Comparison of ENCODE assay signal across 1 cellular context in genomic region chr19:45600340-45600885, GRCh38.
TF ChIP-seq lines count a peak whose summit lies in the region.

No MANE protein-coding gene starts in this region.

TF ChIP-seq in K562, 482 proteins besides CTCF, POLR2A, EP300 and RAD21:
- no peak for TF ChIP-seq PTBP1 (IDR thresholded peaks at IDR 0.05; ENCODE audit: low read depth, low read length)
- no peak for TF ChIP-seq SREBF1 (IDR thresholded peaks at IDR 0.05; ENCODE audit: borderline replicate concordance, low read depth, low read length)
- peak; percentile 92 for TF ChIP-seq RBM25 (IDR thresholded peaks at IDR 0.05; ENCODE audit: low read depth, low read length, severe bottlenecking)
- TF ChIP-seq SMARCA5 (IDR thresholded peaks at IDR 0.05): peak; percentile 54; the same call in 1 of the 2 replicates
- TF ChIP-seq KDM1A (IDR thresholded peaks at IDR 0.05): 0 out of 4 replicates have a peak, but pooled peaks of 1 of the 2 experiments have one; percentile 30
- TF ChIP-seq BCOR (IDR thresholded peaks at IDR 0.05): peak; percentile 70
- TF ChIP-seq SPI1 (IDR thresholded peaks at IDR 0.05; ENCODE audit: borderline replicate concordance, low read depth, low read length): 0 out of 2 replicates have a peak, but pooled peaks have one; percentile 36
- no peak for TF ChIP-seq C11orf30 (IDR thresholded peaks at IDR 0.05; ENCODE audit: low read depth)
